In the genomic region with DNA sequence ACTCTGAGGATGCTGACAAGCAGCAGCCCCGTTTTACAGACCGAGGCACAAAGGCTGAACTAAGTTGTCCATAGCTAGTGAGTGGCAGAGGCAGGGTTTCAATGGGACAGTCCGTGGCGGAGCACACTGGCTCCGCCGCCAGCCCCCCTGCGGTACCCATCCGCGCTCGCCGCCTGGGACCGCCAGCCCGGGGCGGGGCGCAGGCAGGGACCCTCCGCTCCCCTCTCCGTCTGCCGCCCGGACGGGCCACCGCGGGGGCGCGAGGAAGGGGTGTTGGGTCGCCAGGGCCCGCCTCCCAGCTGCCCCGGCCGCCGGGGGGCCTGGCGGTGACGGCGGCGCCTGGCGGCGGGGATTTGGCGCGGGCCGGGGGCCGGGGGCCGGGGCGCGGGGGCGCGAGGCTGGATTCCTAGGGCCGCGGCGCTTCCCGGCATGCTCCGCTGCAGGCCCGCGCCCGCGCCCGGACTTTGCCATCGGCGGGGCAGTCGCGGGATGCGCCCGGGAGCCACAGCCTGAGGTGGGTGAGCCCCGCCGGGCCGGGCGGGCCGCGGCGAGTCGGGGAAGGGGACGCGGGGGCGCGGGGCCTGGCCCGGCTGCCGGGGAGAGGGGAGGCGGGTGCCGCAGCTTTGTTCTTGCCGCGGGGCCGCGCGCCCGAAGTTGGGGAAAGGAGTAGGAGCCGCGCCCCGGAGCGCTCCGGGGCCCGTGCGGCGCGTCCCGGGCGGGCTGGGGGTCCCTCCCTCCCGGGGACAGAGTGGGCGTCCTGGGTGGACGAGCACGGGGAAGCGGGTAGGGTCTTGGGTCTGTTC, we compare ENCODE assay signal across 8 cellular contexts. TPM values are rescaled to one million over a fixed set of nuclear protein-coding genes. Genes with fewer than 3 reads are reported as not detected.
DNase-seq lines count a peak whose midpoint lies in the region; ATAC-seq, FAIRE-seq and TF ChIP-seq lines count a peak whose summit lies in the region.

A gene with protein sequence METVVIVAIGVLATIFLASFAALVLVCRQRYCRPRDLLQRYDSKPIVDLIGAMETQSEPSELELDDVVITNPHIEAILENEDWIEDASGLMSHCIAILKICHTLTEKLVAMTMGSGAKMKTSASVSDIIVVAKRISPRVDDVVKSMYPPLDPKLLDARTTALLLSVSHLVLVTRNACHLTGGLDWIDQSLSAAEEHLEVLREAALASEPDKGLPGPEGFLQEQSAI (plus strand): TSS at position 430 of the 803 bp plus-strand sequence. CDS start 3,376 bp downstream, outside the sequence.

- H3K27ac Mint-ChIP-seq in activated T-helper 2 cell treated with anti-CD3 and anti-CD28 coated beads, Interferon-gamma antibody, Interleukin-2, Interleukin-4, amounts not matched to agents 10 μg/mL and 5 μg/mL and 100 μg/mL, durations not matched to agents 14 hours and 24 hours and 36 hours: no peak within 1 kb of the TSS

- WGBS in neuronal stem cell (ENCODE audit: extremely low coverage in 2 of 2, insufficient read length in 2 of 2, insufficient replicate concordance in 1 of 2), 2 donors: no CpG with 5 or more reads among the region's 98 CpGs

- peak within 1 kb of the TSS; percentile 83 for H3K9ac ChIP-seq in neuronal stem cell (ENCODE audit: low read depth, low read length, poor library complexity)

- H3K4me1 Mint-ChIP-seq in activated T-helper 2 cell treated with anti-CD3 and anti-CD28 coated beads, Interferon-gamma antibody, Interleukin-2, Interleukin-4, amounts not matched to agents 10 μg/mL and 5 μg/mL and 100 μg/mL, durations not matched to agents 14 hours and 24 hours and 36 hours (ENCODE audit: low read depth): peaks cover 2% of the 10 kb centered on the region

- no peak within 1 kb of the TSS for H4K91ac ChIP-seq in neuronal stem cell (ENCODE audit: low read depth, low read length, poor library complexity)

- H3K23ac ChIP-seq in neuronal stem cell (ENCODE audit: low read depth, low read length, poor library complexity): peak within 1 kb of the TSS; percentile 29

- CTCF ChIA-PET in A673 (lab: Charles Lee): interaction anchor here (1.0 kb wide), 1 partner anchor 9 kb away, joined by 4 read pairs; no protein-coding TSS in a partner anchor

- no peak within 1 kb of the TSS for H3K14ac ChIP-seq in neuronal stem cell (ENCODE audit: low read length)

- H3K4ac ChIP-seq in neuronal stem cell (ENCODE audit: low read length): no peak within 1 kb of the TSS

- peak within 1 kb of the TSS; percentile 72 for H3K4me3 Mint-ChIP-seq in activated T-helper 2 cell treated with anti-CD3 and anti-CD28 coated beads, Interferon-gamma antibody, Interleukin-2, Interleukin-4, amounts not matched to agents 10 μg/mL and 5 μg/mL and 100 μg/mL, durations not matched to agents 14 hours and 24 hours and 36 hours (ENCODE audit: low read depth)

- no peaks in the 10 kb centered on the region for H3K9me3 Mint-ChIP-seq in activated T-helper 2 cell treated with anti-CD3 and anti-CD28 coated beads, Interferon-gamma antibody, Interleukin-2, Interleukin-4, amounts not matched to agents 10 μg/mL and 5 μg/mL and 100 μg/mL, durations not matched to agents 14 hours and 24 hours and 36 hours

- H3K4me2 ChIP-seq in neuronal stem cell (ENCODE audit: insufficient read depth, low read length, poor library complexity, severe bottlenecking): peak within 1 kb of the TSS; percentile 46

- H2BK5ac ChIP-seq in neuronal stem cell (ENCODE audit: low read length): peak within 1 kb of the TSS; percentile 35

- no peaks in the 10 kb centered on the region for H3K36me3 ChIP-seq in A673 (ENCODE audit: insufficient read depth, low read length, poor library complexity, severe bottlenecking)
- peaks cover 9% of the 10 kb centered on the region for H3K36me3 ChIP-seq in cardiac muscle cell
- H3K36me3 ChIP-seq in neuronal stem cell (replicated peaks in 1 of 2; ENCODE audit: control insufficient read depth in 2 of 2, insufficient read depth in 2 of 2, low read length in 2 of 2): peaks cover 9 to 29% of the 10 kb centered on the region in 2 donors

- no peaks in the 10 kb centered on the region for H3K36me3 Mint-ChIP-seq in activated T-helper 2 cell treated with anti-CD3 and anti-CD28 coated beads, Interferon-gamma antibody, Interleukin-2, Interleukin-4, amounts not matched to agents 10 μg/mL and 5 μg/mL and 100 μg/mL, durations not matched to agents 14 hours and 24 hours and 36 hours (ENCODE audit: low read depth)

- peak within 1 kb of the TSS; percentile 1 for H4K8ac ChIP-seq in neuronal stem cell (ENCODE audit: low read depth, low read length)

- peaks cover 2% of the 10 kb centered on the region for H3K79me1 ChIP-seq in neuronal stem cell (ENCODE audit: low read depth, low read length)

- H3K4me1 ChIP-seq in A673 (ENCODE audit: insufficient read depth, low read length, poor library complexity, severe bottlenecking) (no peaks in the 10 kb centered on the region), cardiac muscle cell (ENCODE audit: low read depth) (peaks cover 10% of the 10 kb centered on the region), neuronal stem cell (ENCODE audit: control insufficient read depth in 2 of 2, insufficient read depth in 1 of 2, low read depth in 1 of 2, low read length in 2 of 2) (peaks cover 14 to 15% of the 10 kb centered on the region in 2 donors)

- H2AK5ac ChIP-seq in neuronal stem cell (ENCODE audit: low read depth, low read length): peak within 1 kb of the TSS; percentile 20

- intact Hi-C loops in A673 (cut with micrococcal nuclease; ENCODE audit: unreplicated experiment): no loop called here
- intact Hi-C loops in activated T-helper 2 cell treated with anti-CD3 and anti-CD28 coated beads, Interferon-gamma antibody, Interleukin-2, Interleukin-4, amounts not matched to agents 10 μg/mL and 5 μg/mL and 100 μg/mL, durations not matched to agents 14 hours and 24 hours and 36 hours (cut with micrococcal nuclease): loop anchor here (2.0 kb wide), 1 partner anchor 13 kb away; no protein-coding TSS in a partner anchor

- peak within 1 kb of the TSS; percentile 77 for H2BK12ac ChIP-seq in neuronal stem cell (ENCODE audit: low read length)

- no TSS peak for BruUV-seq in A673 (replicated peaks; lab: Mats Ljungman, UMichigan)

- peaks cover 26% of the 10 kb centered on the region for H3K27me3 Mint-ChIP-seq in activated T-helper 2 cell treated with anti-CD3 and anti-CD28 coated beads, Interferon-gamma antibody, Interleukin-2, Interleukin-4, amounts not matched to agents 10 μg/mL and 5 μg/mL and 100 μg/mL, durations not matched to agents 14 hours and 24 hours and 36 hours (ENCODE audit: low read depth)

- H3K27me3 ChIP-seq in A673 (replicated peaks; ENCODE audit: insufficient read depth, low read depth, low read length, poor library complexity) (no peaks in the 10 kb centered on the region), cardiac muscle cell (no peaks in the 10 kb centered on the region), neuronal stem cell (ENCODE audit: control insufficient read depth in 3 of 3, insufficient read depth in 3 of 3, low read depth in 1 of 3, low read length in 3 of 3) (no peaks in the 10 kb centered on the region)

- POLR2A ChIA-PET in A673 (lab: Charles Lee; ENCODE audit: low non-redundant PET): interaction anchor here (0.6 kb wide), 1 partner anchor 421 kb away, joined by 4 read pairs; no protein-coding TSS in a partner anchor

- H3K27ac ChIP-seq in A673 (ENCODE audit: low read depth, low read length, poor library complexity, severe bottlenecking) (peak within 1 kb of the TSS; percentile 82), cardiac muscle cell (peak within 1 kb of the TSS; percentile 91), neuronal stem cell (replicated peaks; ENCODE audit: low read length) (peak within 1 kb of the TSS; percentile 54)

- peak within 1 kb of the TSS; percentile 99 for H2AFZ ChIP-seq in neuronal stem cell (ENCODE audit: low read length)

- peak within 1 kb of the TSS; percentile 1 for H2BK15ac ChIP-seq in neuronal stem cell (ENCODE audit: low read length)

- no peaks in the 10 kb centered on the region for H3K9me3 ChIP-seq in A673 (ENCODE audit: low read depth, low read length, poor library complexity, severe bottlenecking)
- no peaks in the 10 kb centered on the region for H3K9me3 ChIP-seq in cardiac muscle cell (ENCODE audit: low read depth)
- H3K9me3 ChIP-seq in neuronal stem cell (replicated peaks in 1 of 2; ENCODE audit: control insufficient read depth in 2 of 2, insufficient read depth in 1 of 2, low read depth in 1 of 2, low read length in 2 of 2): no peaks in the 10 kb centered on the region

- no peak for FAIRE-seq in GM12891 (lab: Jason Lieb, UNC)

- H3K18ac ChIP-seq in neuronal stem cell (ENCODE audit: low read length): peak within 1 kb of the TSS; percentile 92

- ATAC-seq in GM18873 (IDR thresholded peaks at IDR 0.05; ENCODE audit: low FRiP score, unreplicated experiment): no peak

- DNase-seq in A673 (ENCODE audit: low spot score): peak; percentile 26
- peak; percentile 38 for DNase-seq in GM12891 (ENCODE audit: insufficient read length, low spot score)
- no peak for DNase-seq in activated T-helper 2 cell treated with anti-CD3 and anti-CD28 coated beads, Interferon-gamma antibody, Interleukin-2, Interleukin-4, amounts not matched to agents 10 μg/mL and 5 μg/mL and 100 μg/mL, durations not matched to agents 14 hours and 24 hours and 36 hours (ENCODE audit: low spot score)
- peak; percentile 39 to 75 for DNase-seq in cardiac muscle cell (ENCODE audit: low read depth in 1 of 2, low spot score in 1 of 2)
- peak; percentile 42 for DNase-seq in neuronal stem cell (ENCODE audit: low spot score)
- DNase-seq in GOT3 (lab: John Stamatoyannopoulos, UW): no peak
- no peak for DNase-seq in GM19240 (ENCODE audit: insufficient read length, low spot score)

- no peak for TF ChIP-seq POLR2A in GM12891 (IDR thresholded peaks at IDR 0.05; ENCODE audit: low read depth, low read length)

- peak within 1 kb of the TSS; percentile 2 for H2BK120ac ChIP-seq in neuronal stem cell (ENCODE audit: low read depth, low read length)

- TF ChIP-seq CTCF in A673 (conservative IDR thresholded peaks at IDR 0.05; ENCODE audit: low read depth, low read length) (no peak), cardiac muscle cell (IDR thresholded peaks at IDR 0.05; ENCODE audit: low read depth, low read length) (no peak)

- H3K4me3 ChIP-seq in A673 (ENCODE audit: low read depth, low read length, poor library complexity, severe bottlenecking): peak within 1 kb of the TSS; percentile 62
- peak within 1 kb of the TSS; percentile 97 for H3K4me3 ChIP-seq in cardiac muscle cell
- peak within 1 kb of the TSS; percentile 67 to 90 for H3K4me3 ChIP-seq in neuronal stem cell (ENCODE audit: low read length in 2 of 2)

TF ChIP-seq in GM12891, 5 proteins besides CTCF, POLR2A, EP300 and RAD21 (continues in another document):
- no peak for TF ChIP-seq POU2F2 (IDR thresholded peaks at IDR 0.05; ENCODE audit: low read depth, low read length)
- TF ChIP-seq TAF1 (IDR thresholded peaks at IDR 0.05; ENCODE audit: low read depth, low read length): no peak
- TF ChIP-seq POLR2AphosphoS5 (IDR thresholded peaks at IDR 0.05; ENCODE audit: low read depth, low read length): no peak

RNA-seq across cellular contexts. Expression of the gene that starts here (rescaled TPM):
- 67.6 and 75.0 TPM in 2 replicates for total RNA-seq in A673 (2021)
- polyA plus RNA-seq in GM12891 (2012; ENCODE audit: low read depth, missing spikeins): 0.04 TPM
- 18.8 and 19.3 TPM in 2 replicates for total RNA-seq in activated T-helper 2 cell treated with anti-CD3 and anti-CD28 coated beads, Interferon-gamma antibody, Interleukin-2, Interleukin-4, amounts not matched to agents 10 μg/mL and 5 μg/mL and 100 μg/mL, durations not matched to agents 14 hours and 24 hours and 36 hours
- total RNA-seq in cardiac muscle cell: 166 and 230 TPM in 2 replicates
- polyA plus RNA-seq in cardiac muscle cell: 216 and 217 TPM in 2 replicates
- polyA plus RNA-seq in neuronal stem cell (2013, experiment 1 of 2): 76.0 TPM
- polyA plus RNA-seq in neuronal stem cell (2013, experiment 2 of 2): 73.5 TPM

Comparison
In these comparisons a context has a peak if more than half of its experiments do, and no peak if none do; other contexts are left out.
1. DNase-seq: peak in A673 (single experiment), GM12891 (single experiment), cardiac muscle cell (2 of 2) and neuronal stem cell (single experiment); none in activated T-helper 2 cell treated with anti-CD3 and anti-CD28 coated beads, Interferon-gamma antibody, Interleukin-2, Interleukin-4, amounts not matched to agents 10 μg/mL and 5 μg/mL and 100 μg/mL, durations not matched to agents 14 hours and 24 hours and 36 hours (single experiment), GOT3 (single experiment) and GM19240 (single experiment).
2. Peak in every context shown above with its lines, with median percentiles within 50 percentile points of each other: H3K27ac ChIP-seq and H3K4me3 ChIP-seq.